ENCODE assay signal across 1 cellular context in genomic region chr10:113550365-113550764, GRCh38.
TF ChIP-seq lines count a peak whose summit lies in the region.

No MANE protein-coding gene starts in this region.

TF ChIP-seq in HepG2, 621 proteins besides CTCF, POLR2A, EP300 and RAD21:
- TF ChIP-seq GABPA (IDR thresholded peaks at IDR 0.05; ENCODE audit: low read depth, low read length) (no peak), GABPA (CRISPR knock-in tag; IDR thresholded peaks at IDR 0.05; ENCODE audit: low read depth) (peak; percentile 78), HNF4G (IDR thresholded peaks at IDR 0.05; ENCODE audit: borderline replicate concordance, low read depth, low read length) (no peak), HNF4G (CRISPR knock-in tag; IDR thresholded peaks at IDR 0.05; ENCODE audit: borderline replicate concordance, low read depth) (no peak), BRF2 (CRISPR knock-in tag; IDR thresholded peaks at IDR 0.05) (no peak), SRY (CRISPR knock-in tag; IDR thresholded peaks at IDR 0.05) (no peak), ZNF251 (CRISPR knock-in tag; IDR thresholded peaks at IDR 0.05) (no peak), JUND (CRISPR knock-in tag; IDR thresholded peaks at IDR 0.05) (no peak), ZBTB34 (CRISPR knock-in tag; IDR thresholded peaks at IDR 0.05) (no peak), LRRFIP1 (CRISPR knock-in tag; conservative IDR thresholded peaks at IDR 0.05) (no peak), ASH2L (IDR thresholded peaks at IDR 0.05; ENCODE audit: insufficient read length, low read depth, low read length) (no peak), GZF1 (CRISPR knock-in tag; IDR thresholded peaks at IDR 0.05) (no peak), ZSCAN5A (CRISPR knock-in tag; IDR thresholded peaks at IDR 0.05; ENCODE audit: borderline replicate concordance) (no peak), GABPB1 (CRISPR knock-in tag; IDR thresholded peaks at IDR 0.05) (peak; percentile 46), NR2C2 (CRISPR knock-in tag; IDR thresholded peaks at IDR 0.05; ENCODE audit: borderline replicate concordance) (peak; percentile 79; the same call in 1 of the 2 replicates), NKX3-1 (CRISPR knock-in tag; IDR thresholded peaks at IDR 0.05) (no peak)
